In genomic region chr12:30822385-30823139, GRCh38 we compare ENCODE assay signal across 8 cellular contexts.
DNase-seq lines count a peak whose midpoint lies in the region; ATAC-seq and TF ChIP-seq lines count a peak whose summit lies in the region.

No MANE protein-coding gene starts in this region.

- no peaks in the 10 kb centered on the region for H3K9me3 Mint-ChIP-seq in Calu3 (ENCODE audit: low read depth, unreplicated experiment)

- peaks cover 7% of the 10 kb centered on the region for H3K27me3 ChIP-seq in osteoblast (ENCODE audit: insufficient read depth, low read length)

- BruUV-seq in Calu3 (replicated peaks; lab: Mats Ljungman, UMichigan) = no TSS peak

- peak overlapping the region; percentile 92 for H2AFZ ChIP-seq in osteoblast (ENCODE audit: low read length)

- TF ChIP-seq CTCF in Calu3 (IDR thresholded peaks at IDR 0.05; ENCODE audit: unreplicated experiment) = no peak
- no peak for TF ChIP-seq CTCF in osteoblast (IDR thresholded peaks at IDR 0.05; ENCODE audit: extremely low read depth, low read depth, low read length)

- DNase-seq in Calu3 (peak; percentile 56), NOMO-1 (lab: John Stamatoyannopoulos, UW; ENCODE audit: unreplicated experiment in 2 of 2) (peak; percentile 18 to 32), amniotic stem cell (lab: John Stamatoyannopoulos, UW) (peak; percentile 20), left cardiac atrium (peak; percentile 75), osteoblast (ENCODE audit: insufficient read length, low spot score, missing footprints) (peak; percentile 93), NCI-H748 treated with DMSO at 0.1 percent for 48 hours (lab: John Stamatoyannopoulos, UW) (no peak)

- H3K79me2 ChIP-seq in osteoblast (ENCODE audit: insufficient read depth, low read length) = no peaks in the 10 kb centered on the region

- ATAC-seq in GM21619 (IDR thresholded peaks at IDR 0.05; ENCODE audit: unreplicated experiment) (peak; percentile 51), left cardiac atrium (peak; percentile 85 to 90), HG02610 (IDR thresholded peaks at IDR 0.05; ENCODE audit: unreplicated experiment) (no peak)

- no peaks in the 10 kb centered on the region for H3K9me3 ChIP-seq in osteoblast (ENCODE audit: low read depth, low read length)

- no peaks in the 10 kb centered on the region for H4K20me1 ChIP-seq in osteoblast (ENCODE audit: insufficient read depth, low read length)

- peaks cover 11% of the 10 kb centered on the region for H3K4me1 ChIP-seq in osteoblast (ENCODE audit: insufficient read depth, low read length)

- peak overlapping the region; percentile 71 for H3K4me3 ChIP-seq in osteoblast (ENCODE audit: insufficient read depth, low read length)

- peaks cover 8% of the 10 kb centered on the region for H3K36me3 Mint-ChIP-seq in Calu3 (ENCODE audit: insufficient read depth, unreplicated experiment)

- H3K4me2 ChIP-seq in osteoblast (ENCODE audit: insufficient read depth, low read length) = peak overlapping the region; percentile 79

- peak overlapping the region; percentile 67 for H3K4me3 Mint-ChIP-seq in Calu3 (ENCODE audit: low read depth, unreplicated experiment)

- CTCF ChIA-PET in Calu3 (lab: Charles Lee) = interaction anchor here (0.6 to 0.7 kb wide), 2 partner anchors 127 to 1487 kb away, joined by 4 to 5 read pairs; partner anchors contain the start of gene IPO8

- H3K36me3 ChIP-seq in osteoblast (ENCODE audit: insufficient read depth, low read length) = no peaks in the 10 kb centered on the region

- intact Hi-C loops in Calu3 (cut with micrococcal nuclease; ENCODE audit: unreplicated experiment) = no loop called here
- intact Hi-C loops in left cardiac atrium (cut with DNase I) = no loop called here

- H3K27me3 Mint-ChIP-seq in Calu3 (ENCODE audit: unreplicated experiment) = peaks cover 30% of the 10 kb centered on the region

- no peak overlapping the region for H3K27ac ChIP-seq in osteoblast (ENCODE audit: low read depth, low read length)

- no peak overlapping the region for H3K27ac Mint-ChIP-seq in Calu3 (ENCODE audit: unreplicated experiment)

- no peaks in the 10 kb centered on the region for H3K4me1 Mint-ChIP-seq in Calu3 (ENCODE audit: low read depth, unreplicated experiment)
